ENCODE assay signal across 8 cellular contexts in the genomic region with DNA sequence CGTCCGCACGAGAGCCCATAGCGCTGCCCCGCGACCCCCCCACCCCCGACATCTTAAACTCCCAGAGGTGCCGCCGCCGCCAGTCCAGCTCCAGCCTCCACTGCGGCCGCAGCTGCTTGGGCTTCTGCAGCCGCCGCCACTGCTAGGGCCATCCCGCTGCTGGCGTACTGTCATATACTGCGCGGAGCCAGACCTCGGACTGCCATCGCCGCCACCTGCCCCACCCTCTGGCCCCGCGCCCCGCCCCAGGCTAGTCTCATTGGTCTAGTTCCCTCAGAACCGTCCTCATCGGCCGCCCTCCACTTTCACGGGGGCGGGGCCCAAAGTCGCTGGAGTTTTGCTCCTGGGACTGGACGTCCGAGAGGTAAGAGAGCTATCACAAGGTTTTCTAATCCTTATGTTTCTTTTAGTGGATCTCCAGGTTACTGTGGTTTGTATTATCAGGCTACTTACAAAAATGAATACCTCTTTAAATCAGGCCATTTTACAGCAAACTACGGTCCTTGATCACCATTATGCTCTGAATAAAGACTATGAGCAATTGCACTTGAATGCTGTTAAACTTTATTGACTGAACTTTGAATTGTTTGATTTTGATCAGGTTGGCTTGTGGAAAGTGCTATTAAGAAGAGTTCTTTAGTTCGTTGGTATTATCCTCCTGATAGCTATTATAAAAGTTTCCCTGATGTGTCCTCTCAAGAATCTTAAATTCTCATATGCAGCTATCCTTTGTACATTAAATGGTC. TPM values are rescaled to one million over a fixed set of nuclear protein-coding genes. Genes with fewer than 3 reads are reported as not detected.
DNase-seq lines count a peak whose midpoint lies in the region; ATAC-seq and TF ChIP-seq lines count a peak whose summit lies in the region.

No MANE protein-coding gene starts in this region.

- DNase-seq in GM04504 (ENCODE audit: low read depth): peak; percentile 19
- peak; percentile 19 for DNase-seq in NCI-H2029 treated with DMSO at 0.1 percent for 48 hours (lab: John Stamatoyannopoulos, UW)
- DNase-seq in activated naive CD4-positive, alpha-beta T cell treated with anti-CD3 and anti-CD28 coated beads, Interleukin-2, amount 50 U/mL, for 16 hours: peak; percentile 22
- peak; percentile 67 for DNase-seq in globus pallidus (ENCODE audit: low spot score)
- DNase-seq in neural crest cell (ENCODE audit: low read depth, low spot score): peak; percentile 69
- peak; percentile 87 for DNase-seq in ureter (ENCODE audit: low spot score)

- H3K9me3 Mint-ChIP-seq in neural crest cell: no peaks in the 10 kb centered on the region

- peaks cover 20% of the 10 kb centered on the region for H3K4me1 Mint-ChIP-seq in neural crest cell

- no peaks in the 10 kb centered on the region for H3K36me3 Mint-ChIP-seq in neural crest cell (ENCODE audit: low read depth)

- H3K27me3 Mint-ChIP-seq in neural crest cell (ENCODE audit: low read depth): peaks cover 93% of the 10 kb centered on the region

- ATAC-seq in GM19395 (IDR thresholded peaks at IDR 0.05; ENCODE audit: unreplicated experiment) (no peak), HG03571 (IDR thresholded peaks at IDR 0.05; ENCODE audit: unreplicated experiment) (no peak)

- no peak overlapping the region for H3K4me3 Mint-ChIP-seq in neural crest cell

- TF ChIP-seq CTCF in neural crest cell (conservative IDR thresholded peaks at IDR 0.05): no peak

- H3K27ac Mint-ChIP-seq in neural crest cell (ENCODE audit: unreplicated experiment): no peak overlapping the region

RNA-seq across cellular contexts. Expression of a gene that starts 2.8 kb away (rescaled TPM):
- total RNA-seq in neural crest cell (not detected in 2 replicates), ureter (1.7 TPM)

Comparison
In these comparisons a context has a peak if more than half of its experiments do, and no peak if none do; other contexts are left out.
1. DNase-seq: peak in every context shown above with its lines; median percentile 87 in ureter; 69 in neural crest cell; 67 in globus pallidus; 22 in activated naive CD4-positive, alpha-beta T cell treated with anti-CD3 and anti-CD28 coated beads, Interleukin-2, amount 50 U/mL, for 16 hours; 19 in GM04504; 19 in NCI-H2029 treated with DMSO at 0.1 percent for 48 hours.